12 cellular contexts compared by ENCODE assay signal in genomic region chr1:108644984-108645383, GRCh38. TPM values are rescaled to one million over a fixed set of nuclear protein-coding genes. Genes with fewer than 3 reads are reported as not detected.
A peak's percentile ranks its signal among the peaks of the same experiment; 100 is the strongest.
DNase-seq lines count a peak whose midpoint lies in the region; ATAC-seq and TF ChIP-seq lines count a peak whose summit lies in the region.
"Had no signal": no experiment of that assay in that cellular context is flagged by ENCODE, and none has a peak within 500 bp of the region (broad histone marks: within the 10 kb centered on the region; RNA-seq: fewer than 3 reads in every experiment).

No MANE protein-coding gene starts in this region.

- peaks cover 48% of the 10 kb centered on the region for H3K4me1 ChIP-seq in CD4-positive, CD25-positive, alpha-beta regulatory T cell (ENCODE audit: control insufficient read depth, insufficient read depth, low read length, poor library complexity, severe bottlenecking)
- no peaks in the 10 kb centered on the region for H3K4me1 ChIP-seq in MM.1S (ENCODE audit: low read length)
- H3K4me1 ChIP-seq: BE2C had no signal

- H3K27ac ChIP-seq in CD4-positive, CD25-positive, alpha-beta regulatory T cell (ENCODE audit: insufficient read depth, low read length, poor library complexity, severe bottlenecking) = peak overlapping the region; percentile 80
- no peak overlapping the region for H3K27ac ChIP-seq in MM.1S (ENCODE audit: low read length)

- H3K36me3 ChIP-seq in CD4-positive, CD25-positive, alpha-beta regulatory T cell (ENCODE audit: control insufficient read depth, insufficient read depth, low read length) = peaks cover 8% of the 10 kb centered on the region
- H3K36me3 ChIP-seq in MM.1S (replicated peaks; ENCODE audit: insufficient read depth, low read length) = no peaks in the 10 kb centered on the region
- H3K36me3 ChIP-seq: BE2C had no signal

- intact Hi-C loops in natural killer cell (cut with micrococcal nuclease) = loop anchor here (1.0 to 10.0 kb wide), 2 partner anchors 8 to 440 kb away; partner anchors contain the start of gene SLC25A24

- CTCF ChIA-PET in activated naive CD4-positive, alpha-beta T cell treated with anti-CD3 and anti-CD28 coated beads, Interleukin-2, amount 10 ng/mL, durations not matched to agents 7 days and 5 days (lab: Charles Lee) = interaction anchor here (0.7 to 6.4 kb wide), 14 partner anchors 17 to 863 kb away, joined by 3 to 84 read pairs (median 4); partner anchors contain the start of genes EEIG2 and PRPF38B

- H3K9me2 ChIP-seq in MM.1S (replicated peaks; ENCODE audit: insufficient read depth, low read length) = no peaks in the 10 kb centered on the region

- no peaks in the 10 kb centered on the region for H3K79me2 ChIP-seq in MM.1S (ENCODE audit: low read length)

- ATAC-seq in CD4-positive, CD25-positive, alpha-beta regulatory T cell (ENCODE audit: low read depth in 2 of 2) = peak; percentile 68 to 71
- ATAC-seq in natural killer cell = peak; percentile 51 to 73 (median 59)
- no peak for ATAC-seq in GM18517 (IDR thresholded peaks at IDR 0.05; ENCODE audit: unreplicated experiment)
- ATAC-seq in GM19035 (IDR thresholded peaks at IDR 0.05; ENCODE audit: unreplicated experiment) = no peak
- ATAC-seq: Panc1, sciatic nerve had no signal

- H3K9ac ChIP-seq in MM.1S (ENCODE audit: low read length) = no peak overlapping the region

- H3K9me3 ChIP-seq in CD4-positive, CD25-positive, alpha-beta regulatory T cell (ENCODE audit: control insufficient read depth in 2 of 2, low read length in 2 of 2) = peaks cover 0 to 5% of the 10 kb centered on the region in 2 experiments
- no peaks in the 10 kb centered on the region for H3K9me3 ChIP-seq in MM.1S (replicated peaks; ENCODE audit: insufficient read depth, low read length)
- H3K9me3 ChIP-seq: BE2C had no signal

- H3K9me3 Mint-ChIP-seq in CD4-positive, CD25-positive, alpha-beta regulatory T cell = peaks cover 0 to 10% (median 3%) of the 10 kb centered on the region in 7 donors
- peaks cover 11% of the 10 kb centered on the region for H3K9me3 Mint-ChIP-seq in T-helper 2 cell treated with Interferon-gamma antibody and Interleukin-4, amounts not matched to agents 5 μg/mL and 100 μg/mL, for 36 hours
- peaks cover 12% of the 10 kb centered on the region for H3K9me3 Mint-ChIP-seq in activated naive CD4-positive, alpha-beta T cell treated with anti-CD3 and anti-CD28 coated beads, Interleukin-2, amount 10 ng/mL, durations not matched to agents 7 days and 5 days
- no peaks in the 10 kb centered on the region for H3K9me3 Mint-ChIP-seq in natural killer cell

- H4K20me1 ChIP-seq in MM.1S (ENCODE audit: insufficient read depth, low read length) = no peaks in the 10 kb centered on the region

- DNase-seq in CD4-positive, CD25-positive, alpha-beta regulatory T cell = peak; percentile 15 to 85 (median 67)
- peak; percentile 37 for DNase-seq in T-helper 2 cell treated with Interferon-gamma antibody and Interleukin-4, amounts not matched to agents 5 μg/mL and 100 μg/mL, for 36 hours (ENCODE audit: low spot score)
- DNase-seq in activated naive CD4-positive, alpha-beta T cell treated with anti-CD3 and anti-CD28 coated beads, Interleukin-2, amount 10 ng/mL, durations not matched to agents 7 days and 5 days = peak; percentile 65
- peak; percentile 44 for DNase-seq in natural killer cell
- no peak for DNase-seq in MM.1S
- DNase-seq in DMS53 treated with DMSO at 0.1 percent for 48 hours (lab: John Stamatoyannopoulos, UW; ENCODE audit: unreplicated experiment) = no peak
- DNase-seq: BE2C had no signal

- no peaks in the 10 kb centered on the region for H3F3A ChIP-seq in MM.1S (ENCODE audit: insufficient read depth, low read length)

- peak overlapping the region; percentile 74 to 87 (median 83) for H3K4me3 Mint-ChIP-seq in CD4-positive, CD25-positive, alpha-beta regulatory T cell
- peak overlapping the region; percentile 78 for H3K4me3 Mint-ChIP-seq in T-helper 2 cell treated with Interferon-gamma antibody and Interleukin-4, amounts not matched to agents 5 μg/mL and 100 μg/mL, for 36 hours
- peak overlapping the region; percentile 62 for H3K4me3 Mint-ChIP-seq in activated naive CD4-positive, alpha-beta T cell treated with anti-CD3 and anti-CD28 coated beads, Interleukin-2, amount 10 ng/mL, durations not matched to agents 7 days and 5 days
- peak overlapping the region; percentile 85 for H3K4me3 Mint-ChIP-seq in natural killer cell

- H3K27me3 Mint-ChIP-seq in CD4-positive, CD25-positive, alpha-beta regulatory T cell = no peaks in the 10 kb centered on the region
- no peaks in the 10 kb centered on the region for H3K27me3 Mint-ChIP-seq in T-helper 2 cell treated with Interferon-gamma antibody and Interleukin-4, amounts not matched to agents 5 μg/mL and 100 μg/mL, for 36 hours (ENCODE audit: low read depth)
- H3K27me3 Mint-ChIP-seq in activated naive CD4-positive, alpha-beta T cell treated with anti-CD3 and anti-CD28 coated beads, Interleukin-2, amount 10 ng/mL, durations not matched to agents 7 days and 5 days = no peaks in the 10 kb centered on the region
- H3K27me3 Mint-ChIP-seq in natural killer cell (ENCODE audit: low read depth in 2 of 2) = no peaks in the 10 kb centered on the region

- no peak overlapping the region for H3K4me2 ChIP-seq in MM.1S (ENCODE audit: low read depth, low read length)

- no peaks in the 10 kb centered on the region for H3K27me3 ChIP-seq in CD4-positive, CD25-positive, alpha-beta regulatory T cell (ENCODE audit: control insufficient read depth, insufficient read depth, low read length)
- H3K27me3 ChIP-seq in MM.1S (replicated peaks; ENCODE audit: insufficient read depth, low read length) = no peaks in the 10 kb centered on the region
- H3K27me3 ChIP-seq: BE2C had no signal

- H3K36me3 Mint-ChIP-seq in CD4-positive, CD25-positive, alpha-beta regulatory T cell = peaks cover 22% of the 10 kb centered on the region
- H3K36me3 Mint-ChIP-seq in T-helper 2 cell treated with Interferon-gamma antibody and Interleukin-4, amounts not matched to agents 5 μg/mL and 100 μg/mL, for 36 hours (ENCODE audit: low read depth) = peaks cover 41% of the 10 kb centered on the region
- peaks cover 49% of the 10 kb centered on the region for H3K36me3 Mint-ChIP-seq in activated naive CD4-positive, alpha-beta T cell treated with anti-CD3 and anti-CD28 coated beads, Interleukin-2, amount 10 ng/mL, durations not matched to agents 7 days and 5 days
- peaks cover 20% of the 10 kb centered on the region for H3K36me3 Mint-ChIP-seq in natural killer cell

- H3K4me3 ChIP-seq in CD4-positive, CD25-positive, alpha-beta regulatory T cell (ENCODE audit: low read depth, low read length) = peak overlapping the region; percentile 53
- no peak overlapping the region for H3K4me3 ChIP-seq in MM.1S (ENCODE audit: low read length)

- H3K27ac Mint-ChIP-seq in CD4-positive, CD25-positive, alpha-beta regulatory T cell = peak overlapping the region; percentile 97 to 100 (median 98)
- H3K27ac Mint-ChIP-seq in T-helper 2 cell treated with Interferon-gamma antibody and Interleukin-4, amounts not matched to agents 5 μg/mL and 100 μg/mL, for 36 hours = peak overlapping the region; percentile 99
- peak overlapping the region; percentile 100 for H3K27ac Mint-ChIP-seq in activated naive CD4-positive, alpha-beta T cell treated with anti-CD3 and anti-CD28 coated beads, Interleukin-2, amount 10 ng/mL, durations not matched to agents 7 days and 5 days
- H3K27ac Mint-ChIP-seq in natural killer cell = peak overlapping the region; percentile 98

- peaks cover 34 to 71% (median 49%) of the 10 kb centered on the region in 4 donors for H3K4me1 Mint-ChIP-seq in CD4-positive, CD25-positive, alpha-beta regulatory T cell
- H3K4me1 Mint-ChIP-seq in T-helper 2 cell treated with Interferon-gamma antibody and Interleukin-4, amounts not matched to agents 5 μg/mL and 100 μg/mL, for 36 hours (ENCODE audit: low read depth) = peaks cover 64% of the 10 kb centered on the region
- H3K4me1 Mint-ChIP-seq in activated naive CD4-positive, alpha-beta T cell treated with anti-CD3 and anti-CD28 coated beads, Interleukin-2, amount 10 ng/mL, durations not matched to agents 7 days and 5 days = peaks cover 66% of the 10 kb centered on the region
- peaks cover 75 to 76% of the 10 kb centered on the region in 2 donors for H3K4me1 Mint-ChIP-seq in natural killer cell

- no peak overlapping the region for H2AFZ ChIP-seq in MM.1S (ENCODE audit: low read length)

- TF ChIP-seq CTCF in natural killer cell (IDR thresholded peaks at IDR 0.05) (no peak), MM.1S (IDR thresholded peaks at IDR 0.05; ENCODE audit: low read length) (no peak)

RNA-seq across cellular contexts. Expression of gene HENMT1, which starts 15.9 kb away (rescaled TPM):
- 7.8 TPM for total RNA-seq in CD4-positive, CD25-positive, alpha-beta regulatory T cell
- 10 to 100 TPM; 23.6 to 36.1 (median 29.8) TPM for polyA plus RNA-seq in CD4-positive, CD25-positive, alpha-beta regulatory T cell
- 10 to 100 TPM; 26.9 to 41.5 (median 30.6) TPM for total RNA-seq in natural killer cell
- total RNA-seq: M059J had no signal

RNA-seq across cellular contexts. Expression of gene PRPF38B, which starts 47.1 kb away (rescaled TPM):
- 132 TPM for total RNA-seq in CD4-positive, CD25-positive, alpha-beta regulatory T cell
- polyA plus RNA-seq in CD4-positive, CD25-positive, alpha-beta regulatory T cell = 10 to 100 TPM; 18.9 to 31.4 (median 20.2) TPM
- total RNA-seq in natural killer cell = 100 to 1,000 TPM; 115 to 158 (median 156) TPM

Comparison
In these comparisons a context has a peak if more than half of its experiments do, and no peak if none do; other contexts are left out.
1. ATAC-seq: peak in CD4-positive, CD25-positive, alpha-beta regulatory T cell (2 of 2) and natural killer cell (3 of 3); none in GM18517 (single experiment) and GM19035 (single experiment).
2. DNase-seq: peak in CD4-positive, CD25-positive, alpha-beta regulatory T cell (3 of 3), T-helper 2 cell treated with Interferon-gamma antibody and Interleukin-4, amounts not matched to agents 5 μg/mL and 100 μg/mL, for 36 hours (single experiment), activated naive CD4-positive, alpha-beta T cell treated with anti-CD3 and anti-CD28 coated beads, Interleukin-2, amount 10 ng/mL, durations not matched to agents 7 days and 5 days (single experiment) and natural killer cell (single experiment); none in MM.1S (single experiment) and DMS53 treated with DMSO at 0.1 percent for 48 hours (single experiment).
3. Peak in every context shown above with its lines, with median percentiles within 50 percentile points of each other: H3K27ac Mint-ChIP-seq and H3K4me3 Mint-ChIP-seq.